27 cellular contexts compared by ENCODE assay signal in genomic region chr13:111058796-111059506, GRCh38. TPM values are rescaled to one million over a fixed set of nuclear protein-coding genes. Genes with fewer than 3 reads are reported as not detected.
A peak's percentile ranks its signal among the peaks of the same experiment; 100 is the strongest.
DNase-seq lines count a peak whose midpoint lies in the region; ATAC-seq and TF ChIP-seq lines count a peak whose summit lies in the region.
"Had no signal": no experiment of that assay in that cellular context is flagged by ENCODE, and none has a peak within 500 bp of the region (broad histone marks: within the 10 kb centered on the region; RNA-seq: fewer than 3 reads in every experiment).

No MANE protein-coding gene starts in this region.

- no peaks in the 10 kb centered on the region for H3K27me3 Mint-ChIP-seq in glutamatergic neuron (ENCODE audit: unreplicated experiment)

- no peak for TF ChIP-seq POLR2A in IMR-90 (IDR thresholded peaks at IDR 0.05; ENCODE audit: low read depth, low read length)

- no peak for TF ChIP-seq CTCF in IMR-90 (conservative IDR thresholded peaks at IDR 0.05; ENCODE audit: low read depth, low read length)
- no peak for TF ChIP-seq CTCF in brain microvascular endothelial cell (IDR thresholded peaks at IDR 0.05; ENCODE audit: low read depth, low read length, missing control alignments)
- TF ChIP-seq CTCF in lung (IDR thresholded peaks at IDR 0.05; ENCODE audit: control extremely low read depth, extremely low read depth) = no peak
- no peak for TF ChIP-seq CTCF in glutamatergic neuron (IDR thresholded peaks at IDR 0.05; ENCODE audit: partially characterized antibody, unreplicated experiment)

- dilution Hi-C loops in IMR-90 (cut with HindIII; ENCODE audit: low sequenced_read_pairs, unreplicated experiment) = no loop called here

- no peak overlapping the region for H3K4me3 ChIP-seq in BLaER1
- H3K4me3 ChIP-seq in IMR-90 (ENCODE audit: insufficient read depth, low read depth, low read length) = no peak overlapping the region
- H3K4me3 ChIP-seq in brain microvascular endothelial cell (ENCODE audit: low read depth, low read length) = no peak overlapping the region
- no peak overlapping the region for H3K4me3 ChIP-seq in lung
- H3K4me3 ChIP-seq: A549, ascending aorta, gastroesophageal sphincter, Peyer's patch, SJCRH30 had no signal

- TF ChIP-seq RAD21 in IMR-90 (IDR thresholded peaks at IDR 0.05; ENCODE audit: low read length) = no peak

- H2AFZ ChIP-seq in IMR-90 (replicated peaks; ENCODE audit: low read length, poor library complexity) = no peak overlapping the region
- H2AFZ ChIP-seq: parathyroid adenoma had no signal

- ATAC-seq in IMR-90 (ENCODE audit: low read depth) = peak; percentile 17; the same call in 1 of the 2 replicates
- ATAC-seq in lung (ENCODE audit: insufficient read depth, low FRiP score) = no peak
- ATAC-seq in activated naive CD4-positive, alpha-beta T cell treated with anti-CD3 and anti-CD28 coated beads, Interleukin-2, amount 50 U/mL, for 72 hours = no peak
- ATAC-seq: A549; activated CD8-positive, alpha-beta memory T cell treated with anti-CD3 and anti-CD28 coated beads, Interleukin-2, amount 10 ng/mL, durations not matched to agents 7 days and 5 days; gastroesophageal sphincter; natural killer cell; T-helper 17 cell had no signal

- CTCF ChIA-PET in IMR-90 (lab: Yijun Ruan, JAX) = no interaction called here

- no peak overlapping the region for H2BK15ac ChIP-seq in IMR-90 (ENCODE audit: low read depth, low read length)

- H3K4ac ChIP-seq in IMR-90 (ENCODE audit: low read depth, low read length) = no peak overlapping the region

- no peaks in the 10 kb centered on the region for H3K9me1 ChIP-seq in IMR-90 (ENCODE audit: insufficient read depth, low read length)

- H4K20me1 ChIP-seq in BLaER1 = no peaks in the 10 kb centered on the region
- no peaks in the 10 kb centered on the region for H4K20me1 ChIP-seq in IMR-90 (ENCODE audit: insufficient read depth, low read length)

- H3K4me3 Mint-ChIP-seq in glutamatergic neuron (ENCODE audit: unreplicated experiment) = no peak overlapping the region
- H3K4me3 Mint-ChIP-seq: activated CD4-positive, alpha-beta T cell treated with anti-CD3 and anti-CD28 coated beads, Interleukin-2, amount 10 ng/mL, durations not matched to agents 7 days and 5 days; activated CD8-positive, alpha-beta memory T cell treated with anti-CD3 and anti-CD28 coated beads, Interleukin-2, amount 10 ng/mL, durations not matched to agents 7 days and 5 days; activated naive CD4-positive, alpha-beta T cell treated with anti-CD3 and anti-CD28 coated beads, Interleukin-2, amount 50 U/mL, for 24 hours; activated T-helper 1 cell treated with anti-CD3 and anti-CD28 coated beads, Interleukin-12 subunit alpha, Interleukin-12 subunit beta, Interleukin-2, Interleukin-4 antibody, amounts not matched to agents 30 ng/mL and 10 ng/mL and 1 ng/mL, durations not matched to agents 14 hours and 24 hours and 36 hours; natural killer cell; T-helper 17 cell had no signal

- no TSS peak for BruUV-seq in IMR-90 (replicated peaks; lab: Mats Ljungman, UMichigan)

- no peak overlapping the region for H2AK5ac ChIP-seq in IMR-90 (ENCODE audit: low read depth, low read length)

- H2AK9ac ChIP-seq in IMR-90 (replicated peaks; ENCODE audit: low read depth, low read length, poor library complexity) = no peak overlapping the region

- no peaks in the 10 kb centered on the region for H3K36me3 ChIP-seq in BLaER1
- no peaks in the 10 kb centered on the region for H3K36me3 ChIP-seq in IMR-90 (ENCODE audit: control insufficient read depth, insufficient read depth, low read length)
- no peaks in the 10 kb centered on the region for H3K36me3 ChIP-seq in brain microvascular endothelial cell (replicated peaks)
- no peaks in the 10 kb centered on the region for H3K36me3 ChIP-seq in lung (ENCODE audit: control insufficient read depth in 2 of 2, insufficient read depth in 2 of 2, low read length in 2 of 2)
- H3K36me3 ChIP-seq: ascending aorta, gastroesophageal sphincter, Peyer's patch, SJCRH30 had no signal

- in situ Hi-C loops in IMR-90 (cut with MboI; ENCODE audit: low sequenced_read_pairs) (loop anchor here (10.0 kb wide), 1 partner anchor 114 kb away; no protein-coding TSS in a partner anchor), brain microvascular endothelial cell (cut with HindIII; ENCODE audit: low pct_ligation_motif_present, low sequenced_read_pairs) (no loop called here), KBM-7 (cut with MboI; ENCODE audit: low pct_unique_long_range_greater_than_20kb, low sequenced_read_pairs) (no loop called here)

- no peaks in the 10 kb centered on the region for H3K27me3 ChIP-seq in BLaER1
- H3K27me3 ChIP-seq in IMR-90 (ENCODE audit: control insufficient read depth, insufficient read depth, low read length) = peaks cover 6% of the 10 kb centered on the region; the same call in 1 of the 2 replicates
- H3K27me3 ChIP-seq in brain microvascular endothelial cell (replicated peaks) = no peaks in the 10 kb centered on the region
- no peaks in the 10 kb centered on the region for H3K27me3 ChIP-seq in lung (ENCODE audit: control insufficient read depth, insufficient read depth)
- H3K27me3 ChIP-seq: ascending aorta, Peyer's patch, SJCRH30 had no signal

- H3K9ac ChIP-seq in BLaER1 (no peak overlapping the region), IMR-90 (ENCODE audit: low read depth, low read length) (no peak overlapping the region)
- H3K9ac ChIP-seq: parathyroid adenoma had no signal

- WGBS in IMR-90 (ENCODE audit: extremely low coverage in 2 of 2, insufficient read length in 1 of 2), 2 experiments = no CpG with 5 or more reads among the region's 5 CpGs
- whole genome bisulfite sequencing in lung, 2 donors = 72 to 88% methylated on average over 5 of the region's 5 CpGs

- H3K27ac ChIP-seq in BLaER1 = no peak overlapping the region
- H3K27ac ChIP-seq in IMR-90 (ENCODE audit: insufficient read depth, low read length) = no peak overlapping the region
- H3K27ac ChIP-seq in brain microvascular endothelial cell = peak overlapping the region; percentile 33
- H3K27ac ChIP-seq in lung (ENCODE audit: low read depth in 1 of 2, low read length in 1 of 2) = no peak overlapping the region
- H3K27ac ChIP-seq: A549, ascending aorta, C4-2B, epithelial cell of prostate, gastroesophageal sphincter, parathyroid adenoma, Peyer's patch, SJCRH30, VCaP had no signal

- H2BK5ac ChIP-seq in IMR-90 (ENCODE audit: low read depth, low read length, poor library complexity, severe bottlenecking) = no peak overlapping the region

- no peak overlapping the region for H3K23ac ChIP-seq in IMR-90 (ENCODE audit: low read depth, low read length)

- no peaks in the 10 kb centered on the region for H3K79me1 ChIP-seq in IMR-90 (ENCODE audit: low read depth in 1 of 2, low read length in 2 of 2)

- H3K18ac ChIP-seq in IMR-90 (ENCODE audit: low read depth, low read length) = no peak overlapping the region

- intact Hi-C loops in IMR-90 (cut with micrococcal nuclease) = no loop called here

- H3K9me3 ChIP-seq in BLaER1 (peaks cover 20% of the 10 kb centered on the region), IMR-90 (ENCODE audit: control insufficient read depth, insufficient read depth, low read length) (no peaks in the 10 kb centered on the region), lung (ENCODE audit: control insufficient read depth in 2 of 2, insufficient read depth in 1 of 2, low read length in 1 of 2) (no peaks in the 10 kb centered on the region)
- H3K9me3 ChIP-seq: A549, ascending aorta, gastroesophageal sphincter, Peyer's patch, SJCRH30 had no signal

- H4K8ac ChIP-seq in IMR-90 (ENCODE audit: low read depth in 2 of 2, low read length in 2 of 2) = no peak overlapping the region

- H3K56ac ChIP-seq in IMR-90 (ENCODE audit: extremely low read depth, insufficient read depth, low read length) = no peak overlapping the region

- H3K4me1 Mint-ChIP-seq in glutamatergic neuron (ENCODE audit: low read depth, unreplicated experiment) = no peaks in the 10 kb centered on the region
- H3K4me1 Mint-ChIP-seq: activated CD4-positive, alpha-beta T cell treated with anti-CD3 and anti-CD28 coated beads, Interleukin-2, amount 10 ng/mL, durations not matched to agents 7 days and 5 days; activated CD8-positive, alpha-beta memory T cell treated with anti-CD3 and anti-CD28 coated beads, Interleukin-2, amount 10 ng/mL, durations not matched to agents 7 days and 5 days; activated naive CD4-positive, alpha-beta T cell treated with anti-CD3 and anti-CD28 coated beads, Interleukin-2, amount 50 U/mL, for 24 hours; natural killer cell had no signal

- no peak overlapping the region for H2BK120ac ChIP-seq in IMR-90 (ENCODE audit: low read depth, low read length)

- peaks cover 11% of the 10 kb centered on the region for H3K4me1 ChIP-seq in BLaER1
- no peaks in the 10 kb centered on the region for H3K4me1 ChIP-seq in IMR-90 (ENCODE audit: control insufficient read depth, insufficient read depth, low read length)
- no peaks in the 10 kb centered on the region for H3K4me1 ChIP-seq in lung (ENCODE audit: control insufficient read depth in 2 of 2, insufficient read depth in 2 of 2, low read length in 2 of 2)
- H3K4me1 ChIP-seq: A549, ascending aorta, gastroesophageal sphincter, parathyroid adenoma, Peyer's patch, SJCRH30 had no signal

- H3K36me3 Mint-ChIP-seq in glutamatergic neuron (ENCODE audit: unreplicated experiment) = peaks cover 33% of the 10 kb centered on the region
- peaks cover 0 to 6% of the 10 kb centered on the region in 2 donors for H3K36me3 Mint-ChIP-seq in activated naive CD4-positive, alpha-beta T cell treated with anti-CD3 and anti-CD28 coated beads, Interleukin-2, amount 50 U/mL, for 72 hours
- H3K36me3 Mint-ChIP-seq: activated CD8-positive, alpha-beta memory T cell treated with anti-CD3 and anti-CD28 coated beads, Interleukin-2, amount 10 ng/mL, durations not matched to agents 7 days and 5 days; activated naive CD4-positive, alpha-beta T cell treated with anti-CD3 and anti-CD28 coated beads, Interleukin-2, amount 50 U/mL, for 24 hours; natural killer cell had no signal

- H4K5ac ChIP-seq in IMR-90 (ENCODE audit: low read depth, low read length) = no peak overlapping the region

- H2BK20ac ChIP-seq in IMR-90 (ENCODE audit: low read depth, low read length) = no peak overlapping the region

- H3K27ac Mint-ChIP-seq in glutamatergic neuron (ENCODE audit: unreplicated experiment) = no peak overlapping the region
- no peak overlapping the region for H3K27ac Mint-ChIP-seq in activated naive CD4-positive, alpha-beta T cell treated with anti-CD3 and anti-CD28 coated beads, Interleukin-2, amount 50 U/mL, for 72 hours
- H3K27ac Mint-ChIP-seq: activated CD4-positive, alpha-beta T cell treated with anti-CD3 and anti-CD28 coated beads, Interleukin-2, amount 10 ng/mL, durations not matched to agents 7 days and 5 days; activated CD8-positive, alpha-beta memory T cell treated with anti-CD3 and anti-CD28 coated beads, Interleukin-2, amount 10 ng/mL, durations not matched to agents 7 days and 5 days; activated naive CD4-positive, alpha-beta T cell treated with anti-CD3 and anti-CD28 coated beads, Interleukin-2, amount 50 U/mL, for 24 hours; activated T-helper 1 cell treated with anti-CD3 and anti-CD28 coated beads, Interleukin-12 subunit alpha, Interleukin-12 subunit beta, Interleukin-2, Interleukin-4 antibody, amounts not matched to agents 30 ng/mL and 10 ng/mL and 1 ng/mL, durations not matched to agents 14 hours and 24 hours and 36 hours; natural killer cell; T-helper 17 cell had no signal

- no peak overlapping the region for H4K91ac ChIP-seq in IMR-90 (ENCODE audit: insufficient read depth, low read depth, low read length)

- DNase-seq in IMR-90 (no peak), brain microvascular endothelial cell (peak; percentile 54), lung (ENCODE audit: low spot score) (peak; percentile 11), glutamatergic neuron (no peak), KBM-7 (no peak)
- DNase-seq in activated naive CD4-positive, alpha-beta T cell treated with anti-CD3 and anti-CD28 coated beads, Interleukin-2, amount 50 U/mL, for 72 hours (ENCODE audit: low spot score in 2 of 2) = no peak
- DNase-seq in stimulated activated naive CD4-positive, alpha-beta T cell treated with Interleukin-2 at 50 U/mL for 16 hours (lab: John Stamatoyannopoulos, UW) = no peak
- DNase-seq: activated CD4-positive, alpha-beta T cell treated with anti-CD3 and anti-CD28 coated beads, Interleukin-2, amount 10 ng/mL, durations not matched to agents 7 days and 5 days; activated CD8-positive, alpha-beta memory T cell treated with anti-CD3 and anti-CD28 coated beads, Interleukin-2, amount 10 ng/mL, durations not matched to agents 7 days and 5 days; cerebellar nuclear complex; natural killer cell; NCI-H1105; NCI-H446 treated with DMSO at 0.1 percent for 48 hours; NK-92 treated with Interleukin-12 subunit alpha and Interleukin-12 subunit beta, amount 100 ng/mL, for 24 hours; Peyer's patch; SJCRH30; T-helper 17 cell had no signal

- peaks cover 3% of the 10 kb centered on the region for H3K9me3 Mint-ChIP-seq in glutamatergic neuron (ENCODE audit: unreplicated experiment)
- no peaks in the 10 kb centered on the region for H3K9me3 Mint-ChIP-seq in activated naive CD4-positive, alpha-beta T cell treated with anti-CD3 and anti-CD28 coated beads, Interleukin-2, amount 50 U/mL, for 72 hours
- H3K9me3 Mint-ChIP-seq: activated CD4-positive, alpha-beta T cell treated with anti-CD3 and anti-CD28 coated beads, Interleukin-2, amount 10 ng/mL, durations not matched to agents 7 days and 5 days; activated naive CD4-positive, alpha-beta T cell treated with anti-CD3 and anti-CD28 coated beads, Interleukin-2, amount 50 U/mL, for 24 hours; activated T-helper 1 cell treated with anti-CD3 and anti-CD28 coated beads, Interleukin-12 subunit alpha, Interleukin-12 subunit beta, Interleukin-2, Interleukin-4 antibody, amounts not matched to agents 30 ng/mL and 10 ng/mL and 1 ng/mL, durations not matched to agents 14 hours and 24 hours and 36 hours; natural killer cell had no signal

- no peak overlapping the region for H3K14ac ChIP-seq in IMR-90 (replicated peaks; ENCODE audit: low read depth, low read length)

- H3K4me2 ChIP-seq in BLaER1 (peak overlapping the region; percentile 34), IMR-90 (ENCODE audit: low read depth, low read length) (no peak overlapping the region)
- H3K4me2 ChIP-seq: A549 had no signal

- POLR2A ChIA-PET in IMR-90 (lab: Charles Lee; ENCODE audit: unreplicated experiment) = no interaction called here

RNA-seq across cellular contexts. Expression of gene ARHGEF7, which starts 56.2 kb away (rescaled TPM):
- 44.4 and 59.0 TPM in 2 replicates for total RNA-seq in IMR-90 (2012; rRNA removed)
- polyA plus RNA-seq in IMR-90 (2012; rRNA removed) = 32.9 and 33.6 TPM in 2 replicates
- 15.5 and 18.7 TPM in 2 replicates for polyA plus RNA-seq in IMR-90 (2012; cell fraction: cytosol; rRNA removed)
- 116 and 181 TPM in 2 replicates for polyA plus RNA-seq in IMR-90 (2012; cell fraction: nucleus; rRNA removed; ENCODE audit: low replicate concordance)
- 100 to 1,000 TPM in 1 of 2 donors, 10 to 100 TPM in 1; 54.6 to 143 TPM for total RNA-seq in lung
- polyA plus RNA-seq in lung = 10 to 100 TPM; 20.9 to 21.1 TPM
- total RNA-seq in glutamatergic neuron (ENCODE audit: unreplicated experiment) = 227 TPM
- 10 to 100 TPM; 69.5 to 82.5 TPM for total RNA-seq in activated naive CD4-positive, alpha-beta T cell treated with anti-CD3 and anti-CD28 coated beads, Interleukin-2, amount 50 U/mL, for 72 hours

Comparison
In these comparisons a context has a peak if more than half of its experiments do, and no peak if none do; other contexts are left out.
1. DNase-seq: peak in brain microvascular endothelial cell (single experiment) and lung (single experiment); none in IMR-90 (single experiment), glutamatergic neuron (single experiment), activated naive CD4-positive, alpha-beta T cell treated with anti-CD3 and anti-CD28 coated beads, Interleukin-2, amount 50 U/mL, for 72 hours (0 of 2), KBM-7 (single experiment) and stimulated activated naive CD4-positive, alpha-beta T cell treated with Interleukin-2 at 50 U/mL for 16 hours (single experiment).